21 cellular contexts compared by ENCODE assay signal in the genomic region with DNA sequence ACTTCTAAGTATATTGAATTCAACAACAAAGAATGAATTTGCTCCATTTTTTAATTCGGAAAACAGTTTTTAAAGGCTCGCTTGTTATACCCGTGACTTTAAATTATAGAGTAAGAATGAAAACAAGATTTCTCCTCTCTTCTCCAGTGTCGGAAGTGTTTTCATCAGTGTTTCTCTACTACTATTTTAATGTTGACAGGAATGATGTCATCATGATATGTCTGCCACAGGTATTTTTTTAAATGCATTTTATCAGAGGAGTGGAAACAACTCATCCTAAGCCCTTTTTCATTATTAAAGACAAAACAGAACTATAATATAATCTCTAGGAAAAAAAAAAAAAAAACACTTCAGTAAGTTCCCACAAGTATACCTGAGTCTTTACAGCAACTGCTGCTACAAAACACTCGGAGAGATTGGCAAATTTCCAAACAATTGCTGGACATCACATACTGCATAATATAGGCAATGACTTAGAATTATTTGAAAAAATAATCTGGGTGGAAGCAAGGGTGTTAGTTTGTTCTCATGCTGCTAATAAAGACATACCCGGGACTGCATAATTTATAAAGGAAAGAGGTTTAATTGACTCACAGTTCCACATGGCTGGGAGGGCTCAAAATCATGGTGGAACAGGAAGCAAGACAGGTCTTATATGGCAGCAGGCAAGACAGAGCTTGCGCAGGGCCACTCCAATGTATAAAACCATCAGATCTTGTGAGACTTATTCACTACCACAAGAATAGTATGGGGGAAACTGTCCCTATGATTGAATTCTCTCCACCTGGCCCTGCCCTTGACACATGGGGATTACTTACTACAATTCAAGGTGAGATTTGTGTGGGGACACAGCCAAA. TPM values are rescaled to one million over a fixed set of nuclear protein-coding genes. Genes with fewer than 3 reads are reported as not detected.
"Had no signal": no experiment of that assay in that cellular context is flagged by ENCODE, and none has a peak within 500 bp of the region (broad histone marks: within the 10 kb centered on the region; RNA-seq: fewer than 3 reads in every experiment).

No MANE protein-coding gene starts in this region.

- H3K36me3 ChIP-seq: esophagus muscularis mucosa, gastroesophageal sphincter, left ventricle myocardium inferior, lower lobe of right lung, neural progenitor cell, pancreas, suprapubic skin, thyroid gland had no signal

- DNase-seq: effector memory CD4-positive, alpha-beta T cell; immature natural killer cell; left ventricle myocardium inferior; lower lobe of right lung; mesenchymal stem cell; midbrain; occipital lobe; pancreas; right cardiac atrium; stimulated activated CD4-positive, alpha-beta T cell treated with anti-CD3 and anti-CD28 coated beads, Interleukin-4, amount 100 ng/mL, for 1 hour; stimulated activated CD8-positive, alpha-beta memory T cell treated with anti-CD3 and anti-CD28 coated beads, Interleukin-4, amount 100 ng/mL, for 48 hours; stimulated activated naive CD8-positive, alpha-beta T cell treated with anti-CD3 and anti-CD28 coated beads, Interleukin-15, Interleukin-2, amounts not matched to agents 100 U/mL and 50 U/mL, for 24 hours; thyroid gland had no signal

- H3K4me3 ChIP-seq: esophagus muscularis mucosa, gastroesophageal sphincter, left ventricle myocardium inferior, lower lobe of right lung, neural progenitor cell, pancreas, suprapubic skin, thyroid gland had no signal

- FAIRE-seq: endometrium, keratinocyte, pancreas, urothelium cell line had no signal

- H3K27me3 ChIP-seq: gastroesophageal sphincter, neural progenitor cell, pancreas, suprapubic skin, thyroid gland had no signal

RNA-seq across cellular contexts. Expression of a gene that starts 4.8 kb away (rescaled TPM):
- total RNA-seq: left ventricle myocardium inferior; natural killer cell treated with Interleukin-12 subunit alpha and Interleukin-12 subunit beta and Interleukin-15 and Interleukin-18, amount 100 ng/mL, for 72 hours had no signal
